1 cellular context compared by ENCODE assay signal in genomic region chrX:151695583-151695930, GRCh38.
TF ChIP-seq lines count a peak whose summit lies in the region.

No MANE protein-coding gene starts in this region.

TF ChIP-seq in WTC11, 78 proteins besides CTCF, POLR2A, EP300 and RAD21:
- TF ChIP-seq MAX (CRISPR knock-in tag; IDR thresholded peaks at IDR 0.05) (0 out of 2 replicates have a peak, but pooled peaks have one; percentile 12), ETV6 (CRISPR knock-in tag; IDR thresholded peaks at IDR 0.05) (no peak), CREB1 (CRISPR knock-in tag; IDR thresholded peaks at IDR 0.05) (no peak)
TF ChIP-seq in WTC11: peak in this region for 1.
